Comparison of ENCODE assay signal across 11 cellular contexts in the genomic region with DNA sequence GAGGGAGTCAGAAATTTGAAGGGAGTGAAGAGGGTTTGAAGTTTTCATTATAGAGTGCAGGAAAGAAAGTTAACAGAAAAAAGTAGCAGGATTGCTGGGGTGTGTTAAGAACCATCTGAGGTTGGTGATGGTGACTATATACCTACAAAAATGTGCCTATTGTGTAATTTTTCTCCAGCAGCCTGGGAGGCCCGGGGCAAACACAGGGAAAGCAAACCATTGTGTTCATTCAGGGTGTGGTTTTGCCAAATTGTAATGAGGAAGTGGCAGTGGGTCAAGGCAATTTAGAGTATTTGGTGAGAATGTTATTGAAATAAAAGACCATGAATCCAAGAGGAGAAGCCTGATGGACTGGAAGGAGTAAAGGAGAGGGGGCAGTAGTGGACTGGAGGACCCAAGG. TPM values are rescaled to one million over a fixed set of nuclear protein-coding genes. Genes with fewer than 3 reads are reported as not detected.
A peak's percentile ranks its signal among the peaks of the same experiment; 100 is the strongest.
DNase-seq lines count a peak whose midpoint lies in the region; ATAC-seq, FAIRE-seq and TF ChIP-seq lines count a peak whose summit lies in the region.
"Had no signal": no experiment of that assay in that cellular context is flagged by ENCODE, and none has a peak within 500 bp of the region (broad histone marks: within the 10 kb centered on the region; RNA-seq: fewer than 3 reads in every experiment).

No MANE protein-coding gene starts in this region.

- H3K9me3 Mint-ChIP-seq in endodermal cell, result peaks cover 13% of the 10 kb centered on the region
- peaks cover 4% of the 10 kb centered on the region for H3K9me3 Mint-ChIP-seq in nephron progenitor cell
- no peaks in the 10 kb centered on the region for H3K9me3 Mint-ChIP-seq in effector memory CD8-positive, alpha-beta T cell
- H3K9me3 Mint-ChIP-seq: T-cell had no signal

- intact Hi-C loops in ascending aorta (cut with DNase I), result no loop called here

- peaks cover 28% of the 10 kb centered on the region for H3K36me3 Mint-ChIP-seq in endodermal cell (ENCODE audit: low read depth)
- H3K36me3 Mint-ChIP-seq in nephron progenitor cell (ENCODE audit: low read depth), result peaks cover 44% of the 10 kb centered on the region
- no peaks in the 10 kb centered on the region for H3K36me3 Mint-ChIP-seq in effector memory CD8-positive, alpha-beta T cell (ENCODE audit: insufficient read depth)

- H3K4me3 Mint-ChIP-seq in endodermal cell, result no peak overlapping the region
- H3K4me3 Mint-ChIP-seq in nephron progenitor cell, result peak overlapping the region; percentile 24
- no peak overlapping the region for H3K4me3 Mint-ChIP-seq in effector memory CD8-positive, alpha-beta T cell
- H3K4me3 Mint-ChIP-seq: T-cell had no signal

- no peaks in the 10 kb centered on the region for H3K4me1 ChIP-seq in endodermal cell (ENCODE audit: control insufficient read depth, insufficient read depth, low read length)
- no peaks in the 10 kb centered on the region for H3K4me1 ChIP-seq in ascending aorta

- 96% methylated on average over 1 of the region's 1 CpG; no CpG with 5 or more reads in 1 of the 2 experiments for WGBS in endodermal cell (ENCODE audit: insufficient coverage in 1 of 2, insufficient read length in 1 of 2), 2 experiments

- H3K4me3 ChIP-seq in endodermal cell (ENCODE audit: low read length) (no peak overlapping the region), ascending aorta (no peak overlapping the region)

- H3K27ac Mint-ChIP-seq in endodermal cell (peak overlapping the region; percentile 37), nephron progenitor cell (no peak overlapping the region)
- peak overlapping the region in 1 of 2 donors; percentile 26 for H3K27ac Mint-ChIP-seq in effector memory CD8-positive, alpha-beta T cell
- H3K27ac Mint-ChIP-seq: T-cell had no signal

- peaks cover 28% of the 10 kb centered on the region for H3K9me3 ChIP-seq in endodermal cell (ENCODE audit: control insufficient read depth, low read length)
- H3K9me3 ChIP-seq in ascending aorta, result no peaks in the 10 kb centered on the region

- FAIRE-seq in GM12892 (lab: Jason Lieb, UNC), result no peak

- H3K9ac ChIP-seq in endodermal cell (ENCODE audit: extremely low read depth, low read length, poor library complexity, severe bottlenecking), result no peak overlapping the region

- ATAC-seq in effector memory CD8-positive, alpha-beta T cell (replicated peaks), result no peak
- ATAC-seq: T-cell had no signal

- H3K27me3 Mint-ChIP-seq in endodermal cell (ENCODE audit: insufficient read depth) (no peaks in the 10 kb centered on the region), nephron progenitor cell (ENCODE audit: low read depth, poor library complexity) (peaks cover 4% of the 10 kb centered on the region)
- H3K27me3 Mint-ChIP-seq in effector memory CD8-positive, alpha-beta T cell, result no peaks in the 10 kb centered on the region
- H3K27me3 Mint-ChIP-seq: T-cell had no signal

- H3K27me3 ChIP-seq in endodermal cell (ENCODE audit: control insufficient read depth, insufficient read depth, low read length, poor library complexity, severe bottlenecking) (no peaks in the 10 kb centered on the region), ascending aorta (no peaks in the 10 kb centered on the region)

- no peak for TF ChIP-seq CTCF in endodermal cell (conservative IDR thresholded peaks at IDR 0.05)
- no peak for TF ChIP-seq CTCF in nephron progenitor cell (IDR thresholded peaks at IDR 0.05)
- no peak for TF ChIP-seq CTCF in ascending aorta (IDR thresholded peaks at IDR 0.05)

- DNase-seq in EH (ENCODE audit: low read depth) (peak; percentile 83), NOMO-1 treated with dmso at 0.1 percent for 144 hours (lab: John Stamatoyannopoulos, UW; ENCODE audit: unreplicated experiment) (peak; percentile 3), endodermal cell (no peak), nephron progenitor cell (no peak), COLO829 (ENCODE audit: low spot score) (no peak), ascending aorta (ENCODE audit: low spot score in 2 of 2) (no peak), GM12892 (ENCODE audit: insufficient read length) (no peak)
- DNase-seq in effector memory CD8-positive, alpha-beta T cell, result no peak
- DNase-seq: dermis blood vessel endothelial cell, islet precursor cell, T-cell had no signal

- peaks cover 29% of the 10 kb centered on the region for H3K4me1 Mint-ChIP-seq in endodermal cell
- H3K4me1 Mint-ChIP-seq in nephron progenitor cell, result peaks cover 34% of the 10 kb centered on the region
- H3K4me1 Mint-ChIP-seq in effector memory CD8-positive, alpha-beta T cell (ENCODE audit: low read depth in 2 of 2), result no peaks in the 10 kb centered on the region
- H3K4me1 Mint-ChIP-seq: T-cell had no signal

- no peak overlapping the region for H3K27ac ChIP-seq in endodermal cell (ENCODE audit: low read depth, low read length)
- H3K27ac ChIP-seq in ascending aorta, result no peak overlapping the region

- peaks cover 7% of the 10 kb centered on the region for H3K36me3 ChIP-seq in endodermal cell (ENCODE audit: control insufficient read depth, insufficient read depth, low read length)
- H3K36me3 ChIP-seq in ascending aorta, result no peaks in the 10 kb centered on the region

- no peak for TF ChIP-seq POLR2A in GM12892 (IDR thresholded peaks at IDR 0.05; ENCODE audit: low read depth, low read length)

RNA-seq across cellular contexts. Expression of gene SUCLA2, which starts 8.2 kb away (rescaled TPM):
- 10 to 100 TPM; 78.8 to 79.0 TPM for total RNA-seq in endodermal cell
- polyA plus RNA-seq in endodermal cell (2013, experiment 1 of 2), result 55.5 TPM
- 52.2 TPM for polyA plus RNA-seq in endodermal cell (2013, experiment 2 of 2)
- 33.0 TPM for total RNA-seq in ascending aorta
- polyA plus RNA-seq in GM12892 (2012; ENCODE audit: missing spikeins), result 38.1 TPM

RNA-seq across cellular contexts. Expression of gene NUDT15, which starts 28.2 kb away (rescaled TPM):
- total RNA-seq in endodermal cell (10 to 100 TPM; 42.0 to 59.8 TPM), ascending aorta (4.2 TPM)
- 33.3 TPM for polyA plus RNA-seq in endodermal cell (2013, experiment 1 of 2)
- 31.8 TPM for polyA plus RNA-seq in endodermal cell (2013, experiment 2 of 2)
- 13.7 TPM for polyA plus RNA-seq in GM12892 (2012; ENCODE audit: missing spikeins)

Comparison
In these comparisons a context has a peak if more than half of its experiments do, and no peak if none do; other contexts are left out.
1. DNase-seq: peak in EH (single experiment) and NOMO-1 treated with dmso at 0.1 percent for 144 hours (single experiment); none in endodermal cell (single experiment), nephron progenitor cell (single experiment), COLO829 (single experiment), ascending aorta (0 of 2), effector memory CD8-positive, alpha-beta T cell (0 of 3) and GM12892 (single experiment).